Comparison of ENCODE assay signal across 29 cellular contexts in the genomic region with DNA sequence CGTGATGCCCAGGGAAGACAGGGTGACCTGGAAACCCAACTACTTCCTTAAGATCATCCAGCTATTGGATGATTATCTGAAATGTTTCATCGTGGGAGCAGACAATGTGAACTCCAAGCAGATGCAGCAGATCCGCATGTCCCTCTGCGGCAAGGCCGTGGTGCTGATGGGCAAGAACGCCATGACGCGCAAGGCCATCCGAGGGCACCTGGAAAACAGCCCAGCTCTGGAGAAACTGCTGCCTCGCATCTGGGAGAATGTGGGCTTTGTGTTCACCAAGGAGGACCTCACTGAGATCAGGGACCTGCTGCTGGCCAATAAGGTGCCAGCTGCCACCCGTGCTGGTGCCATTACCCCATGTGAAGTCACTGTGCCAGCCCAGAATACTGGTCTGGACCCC. TPM values are rescaled to one million over a fixed set of nuclear protein-coding genes. Genes with fewer than 3 reads are reported as not detected.
"Had no signal": no experiment of that assay in that cellular context is flagged by ENCODE, and none has a peak within 500 bp of the region (broad histone marks: within the 10 kb centered on the region; RNA-seq: fewer than 3 reads in every experiment).

No MANE protein-coding gene starts in this region.

- H3K27me3 ChIP-seq: gastrocnemius medialis, right atrium auricular region, testis had no signal

- H3K9me3 ChIP-seq: gastrocnemius medialis, left ventricle myocardium inferior, lower lobe of right lung, mucosa of descending colon, prostate gland, right atrium auricular region, stomach, testis, tibial artery had no signal

- H3K4me3 ChIP-seq: gastrocnemius medialis, left ventricle myocardium inferior, lower lobe of right lung, mucosa of descending colon, prostate gland, right atrium auricular region, smooth muscle cell, stomach, testis, tibial artery had no signal

- H2AFZ ChIP-seq: parathyroid adenoma had no signal

- FAIRE-seq: colon had no signal

- H3K4me1 ChIP-seq: gastrocnemius medialis, lower lobe of right lung, parathyroid adenoma, prostate gland, testis, tibial artery had no signal

- H3K79me2 ChIP-seq: parathyroid adenoma had no signal

- ATAC-seq: esophagus mucosa; gastrocnemius medialis; left colon; lower lobe of right lung; mucosa of descending colon; natural killer cell treated with Interleukin-12 subunit alpha and Interleukin-12 subunit beta and Interleukin-15 and Interleukin-18, amount 100 ng/mL, for 72 hours; sciatic nerve; stimulated activated effector memory CD8-positive, alpha-beta T cell treated with anti-CD3 and anti-CD28 coated beads, Interleukin-12 subunit alpha, Interleukin-12 subunit beta, amount 100 ng/mL, for 72 hours had no signal

- H3K36me3 ChIP-seq: gastrocnemius medialis, left ventricle myocardium inferior, lower lobe of right lung, prostate gland, right atrium auricular region, stomach, tibial artery had no signal

- H3K27ac ChIP-seq: epithelial cell of prostate, gastrocnemius medialis, left ventricle myocardium inferior, lower lobe of right lung, parathyroid adenoma, prostate gland, right atrium auricular region, stomach, testis, tibial artery had no signal

- H3K9ac ChIP-seq: parathyroid adenoma had no signal

- DNase-seq: effector CD8-positive, alpha-beta T cell; endodermal cell; foreskin fibroblast; gastrocnemius medialis; immature natural killer cell; islet precursor cell; kidney glomerular epithelial cell; left colon; left ventricle myocardium inferior; lower lobe of right lung; mucosa of descending colon; naive B cell; stimulated activated CD4-positive, alpha-beta T cell treated with anti-CD3 and anti-CD28 coated beads, Interleukin-12 subunit alpha, Interleukin-12 subunit beta, amount 100 ng/mL, for 4 hours; stimulated activated CD4-positive, alpha-beta T cell treated with anti-CD3 and anti-CD28 coated beads, Interleukin-1b, Interleukin-23, amount 100 ng/mL, for 48 hours; stimulated activated CD4-positive, alpha-beta T cell treated with anti-CD3 and anti-CD28 coated beads, Interleukin-4, amount 100 ng/mL, for 1 hour; stimulated activated naive CD4-positive, alpha-beta T cell treated with Interleukin-2 at 50 U/mL for 16 hours; stomach; testis; tibial artery had no signal

- H3K4me2 ChIP-seq: smooth muscle cell had no signal

RNA-seq across cellular contexts. Expression of a gene that starts 43.5 kb away (rescaled TPM):
- polyA plus RNA-seq: immature natural killer cell had no signal

RNA-seq across cellular contexts. Expression of a gene that starts 55.8 kb away (rescaled TPM):
- total RNA-seq: natural killer cell treated with Interleukin-12 subunit alpha and Interleukin-12 subunit beta and Interleukin-15 and Interleukin-18, amount 100 ng/mL, for 72 hours had no signal
- polyA plus RNA-seq: immature natural killer cell had no signal
